Comparison of ENCODE assay signal across 19 cellular contexts in the genomic region with DNA sequence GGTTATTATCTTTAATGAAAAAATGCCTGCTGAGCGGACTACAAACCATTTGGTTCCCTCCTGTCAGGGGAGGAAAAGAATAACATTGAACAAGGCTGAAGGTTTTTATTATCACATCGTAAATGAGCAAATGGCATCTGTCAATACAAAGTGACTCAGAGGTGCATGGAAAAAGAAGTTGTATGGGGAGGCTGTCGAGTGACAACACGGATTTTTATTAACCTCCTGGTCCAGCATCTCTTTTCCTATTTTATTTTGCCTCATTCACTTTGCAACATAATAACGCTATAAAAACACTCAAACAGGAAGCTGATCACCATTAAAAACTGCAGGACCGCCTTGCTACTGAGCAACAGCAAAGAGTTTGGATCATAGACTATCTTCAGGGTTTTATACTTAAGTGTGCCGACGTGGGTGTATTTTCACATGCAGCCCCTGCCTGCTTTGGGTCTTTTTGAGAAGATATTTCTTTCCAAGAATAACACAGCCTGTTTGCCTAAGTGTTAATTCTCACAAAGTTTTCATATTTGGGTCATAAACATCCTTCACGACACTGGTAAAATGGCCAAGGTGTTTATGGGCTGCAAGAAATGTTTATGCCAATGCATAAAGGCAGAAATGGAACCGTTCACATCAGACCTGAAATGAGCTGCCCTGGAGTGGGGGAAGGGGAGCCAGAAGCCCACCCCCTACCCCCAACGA.
DNase-seq lines count a peak whose midpoint lies in the region; ATAC-seq and TF ChIP-seq lines count a peak whose summit lies in the region.
"Had no signal": no experiment of that assay in that cellular context is flagged by ENCODE, and none has a peak within 500 bp of the region (broad histone marks: within the 10 kb centered on the region; RNA-seq: fewer than 3 reads in every experiment).

No MANE protein-coding gene starts in this region.

- H3K4me2 ChIP-seq in Loucy (ENCODE audit: low read depth, low read length, poor library complexity, severe bottlenecking) (peak overlapping the region; percentile 64), mesendoderm (ENCODE audit: low read length) (no peak overlapping the region)

- H2AFZ ChIP-seq in ACC112 (ENCODE audit: low read length, unreplicated experiment) (peak overlapping the region; percentile 20), Loucy (ENCODE audit: low read length) (peak overlapping the region; percentile 89)

- H3K18ac ChIP-seq in mesendoderm (ENCODE audit: low read length), result no peak overlapping the region

- no peak for DNase-seq in T-helper 17 cell
- peak; percentile 49 for DNase-seq in mesendoderm
- DNase-seq in omental fat pad (ENCODE audit: low spot score), result no peak
- DNase-seq in dedifferentiated amniotic fluid mesenchymal stem cell (ENCODE audit: extremely low spot score), result no peak
- no peak for DNase-seq in erythroblast (lab: John Stamatoyannopoulos, UW)
- no peak for DNase-seq in NCI-H526 (lab: John Stamatoyannopoulos, UW)
- DNase-seq: ACHN; activated CD4-positive, alpha-beta T cell treated with anti-CD3 and anti-CD28 coated beads for 1 hour; activated CD8-positive, alpha-beta memory T cell treated with anti-CD3 and anti-CD28 coated beads, Interleukin-2, amount 10 ng/mL, durations not matched to agents 7 days and 5 days; activated effector memory CD4-positive, alpha-beta T cell treated with anti-CD3 and anti-CD28 coated beads, Interleukin-2, amount 50 U/mL, for 16 hours; CD4-positive, alpha-beta memory T cell; colonic mucosa; pancreas; T-helper 2 cell had no signal

- no peaks in the 10 kb centered on the region; the same call in 1 of the 2 replicates for H3F3A ChIP-seq in Loucy (ENCODE audit: low read depth)

- H4K20me1 ChIP-seq in Loucy (ENCODE audit: insufficient read depth, low read length, poor library complexity, severe bottlenecking), result no peaks in the 10 kb centered on the region

- no peaks in the 10 kb centered on the region for H3K79me2 ChIP-seq in ACC112 (ENCODE audit: control insufficient read depth, insufficient read depth, low read length, unreplicated experiment)
- H3K79me2 ChIP-seq in Loucy (ENCODE audit: insufficient read depth, low read length), result no peaks in the 10 kb centered on the region
- no peaks in the 10 kb centered on the region for H3K79me2 ChIP-seq in mesendoderm (ENCODE audit: control insufficient read depth, insufficient read depth, low read length)

- no peak overlapping the region for H2AK5ac ChIP-seq in mesendoderm (ENCODE audit: low read length)

- WGBS in mesendoderm (ENCODE audit: extremely low coverage, insufficient coverage, low lambda C conversion rate), result no CpG with 5 or more reads among the region's 11 CpGs

- H3K4me3 ChIP-seq in ACC112 (ENCODE audit: low read depth, low read length), result no peak overlapping the region
- peak overlapping the region; percentile 51 for H3K4me3 ChIP-seq in Loucy (ENCODE audit: low read length, poor library complexity, severe bottlenecking)
- H3K4me3 ChIP-seq in mesendoderm (ENCODE audit: low read length), result no peak overlapping the region
- H3K4me3 ChIP-seq: colonic mucosa, pancreas, skin epidermis had no signal

- no peaks in the 10 kb centered on the region for H3K9me2 ChIP-seq in Loucy (replicated peaks; ENCODE audit: low read depth, low read length)

- no peak overlapping the region for H3K23ac ChIP-seq in mesendoderm (ENCODE audit: low read length)

- H3K27ac Mint-ChIP-seq in T-helper 17 cell, result no peak overlapping the region
- H3K27ac Mint-ChIP-seq: activated CD8-positive, alpha-beta memory T cell treated with anti-CD3 and anti-CD28 coated beads, Interleukin-2, amount 10 ng/mL, durations not matched to agents 7 days and 5 days; CD4-positive, alpha-beta memory T cell; stimulated activated memory B cell treated with anti-CD40 and anti-IgM and Interleukin-4, amounts not matched to agents 10 μg/mL and 1 μg/mL and 100 μg/mL, for 72 hours had no signal

- no peak for TF ChIP-seq CTCF in Loucy (conservative IDR thresholded peaks at IDR 0.05; ENCODE audit: low read length)
- TF ChIP-seq CTCF in omental fat pad (IDR thresholded peaks at IDR 0.05), result no peak

- H2BK120ac ChIP-seq in mesendoderm (ENCODE audit: low read depth, low read length), result no peak overlapping the region

- H3K4ac ChIP-seq in mesendoderm (ENCODE audit: low read depth, low read length), result no peak overlapping the region

- H3K36me3 Mint-ChIP-seq in T-helper 17 cell (ENCODE audit: low read depth), result no peaks in the 10 kb centered on the region
- H3K36me3 Mint-ChIP-seq: activated CD8-positive, alpha-beta memory T cell treated with anti-CD3 and anti-CD28 coated beads, Interleukin-2, amount 10 ng/mL, durations not matched to agents 7 days and 5 days; CD4-positive, alpha-beta memory T cell; stimulated activated memory B cell treated with anti-CD40 and anti-IgM and Interleukin-4, amounts not matched to agents 10 μg/mL and 1 μg/mL and 100 μg/mL, for 72 hours had no signal

- no peaks in the 10 kb centered on the region for H3K79me1 ChIP-seq in mesendoderm (ENCODE audit: low read length)

- no peak overlapping the region for H2BK5ac ChIP-seq in mesendoderm (ENCODE audit: low read length)

- no peak for ATAC-seq in T-helper 17 cell
- no peak for ATAC-seq in omental fat pad (ENCODE audit: low FRiP score)
- ATAC-seq: activated CD8-positive, alpha-beta memory T cell treated with anti-CD3 and anti-CD28 coated beads, Interleukin-2, amount 10 ng/mL, durations not matched to agents 7 days and 5 days; pancreas; stimulated activated memory B cell treated with anti-CD40 and anti-IgM and Interleukin-4, amounts not matched to agents 10 μg/mL and 1 μg/mL and 100 μg/mL, for 72 hours had no signal

- H3K36me3 ChIP-seq in ACC112 (ENCODE audit: insufficient read depth, low read length) (no peaks in the 10 kb centered on the region), Loucy (ENCODE audit: insufficient read depth, low read length) (no peaks in the 10 kb centered on the region), mesendoderm (ENCODE audit: control insufficient read depth, insufficient read depth, low read length) (no peaks in the 10 kb centered on the region)
- H3K36me3 ChIP-seq: colonic mucosa, pancreas had no signal

- H3K9ac ChIP-seq in Loucy (ENCODE audit: low read depth, low read length, poor library complexity, severe bottlenecking), result peak overlapping the region; percentile 46
- H3K9ac ChIP-seq in mesendoderm (ENCODE audit: low read length), result no peak overlapping the region

- no peaks in the 10 kb centered on the region for H3K27me3 ChIP-seq in ACC112 (ENCODE audit: insufficient read depth, low read length)
- H3K27me3 ChIP-seq in Loucy (ENCODE audit: insufficient read depth, low read length, poor library complexity, severe bottlenecking), result no peaks in the 10 kb centered on the region
- no peaks in the 10 kb centered on the region for H3K27me3 ChIP-seq in mesendoderm (ENCODE audit: insufficient read depth, low read length, poor library complexity)
- H3K27me3 ChIP-seq: colonic mucosa, pancreas had no signal

- H4K5ac ChIP-seq in mesendoderm (ENCODE audit: low read length), result no peak overlapping the region

- peaks cover 10% of the 10 kb centered on the region for H3K27me3 Mint-ChIP-seq in T-helper 17 cell
- H3K27me3 Mint-ChIP-seq: stimulated activated memory B cell treated with anti-CD40 and anti-IgM and Interleukin-4, amounts not matched to agents 10 μg/mL and 1 μg/mL and 100 μg/mL, for 72 hours had no signal

- H3K4me1 Mint-ChIP-seq in T-helper 17 cell, result no peaks in the 10 kb centered on the region
- H3K4me1 Mint-ChIP-seq: activated CD8-positive, alpha-beta memory T cell treated with anti-CD3 and anti-CD28 coated beads, Interleukin-2, amount 10 ng/mL, durations not matched to agents 7 days and 5 days; CD4-positive, alpha-beta memory T cell; stimulated activated memory B cell treated with anti-CD40 and anti-IgM and Interleukin-4, amounts not matched to agents 10 μg/mL and 1 μg/mL and 100 μg/mL, for 72 hours had no signal

- H3K56ac ChIP-seq in mesendoderm (ENCODE audit: low read length), result no peak overlapping the region

- H3K4me1 ChIP-seq in ACC112 (ENCODE audit: control insufficient read depth, insufficient read depth, low read length, unreplicated experiment) (peaks cover 25% of the 10 kb centered on the region), Loucy (ENCODE audit: insufficient read depth, low read length, poor library complexity, severe bottlenecking) (peaks cover 39% of the 10 kb centered on the region), mesendoderm (ENCODE audit: control insufficient read depth, low read depth, low read length) (peaks cover 4% of the 10 kb centered on the region)
- H3K4me1 ChIP-seq: colonic mucosa, pancreas had no signal

- TF ChIP-seq POLR2A in erythroblast (IDR thresholded peaks at IDR 0.05; ENCODE audit: low read length), result no peak

- H3K27ac ChIP-seq in ACC112 (ENCODE audit: low read depth, low read length) (no peak overlapping the region), mesendoderm (ENCODE audit: low read depth, low read length) (no peak overlapping the region)
- H3K27ac ChIP-seq: colonic mucosa, epithelial cell of prostate, pancreas, skin epidermis had no signal

- H3K9me3 ChIP-seq in Loucy (ENCODE audit: insufficient read depth, low read depth, low read length) (no peaks in the 10 kb centered on the region), T-helper 17 cell (ENCODE audit: control insufficient read depth, low read length, poor library complexity, severe bottlenecking) (no peaks in the 10 kb centered on the region)
- H3K9me3 ChIP-seq: colonic mucosa, pancreas had no signal

- no peak overlapping the region for H4K8ac ChIP-seq in mesendoderm (ENCODE audit: low read depth, low read length)

- no peak overlapping the region for H2BK15ac ChIP-seq in mesendoderm (replicated peaks; ENCODE audit: low read depth)

- H3K4me3 Mint-ChIP-seq in T-helper 17 cell, result peak overlapping the region; percentile 7
- H3K4me3 Mint-ChIP-seq: activated CD8-positive, alpha-beta memory T cell treated with anti-CD3 and anti-CD28 coated beads, Interleukin-2, amount 10 ng/mL, durations not matched to agents 7 days and 5 days; CD4-positive, alpha-beta memory T cell; stimulated activated memory B cell treated with anti-CD40 and anti-IgM and Interleukin-4, amounts not matched to agents 10 μg/mL and 1 μg/mL and 100 μg/mL, for 72 hours had no signal
